In genomic region chr12:4506870-4507269, GRCh38 we compare ENCODE assay signal across 8 cellular contexts. TPM values are rescaled to one million over a fixed set of nuclear protein-coding genes. Genes with fewer than 3 reads are reported as not detected.
A peak's percentile ranks its signal among the peaks of the same experiment; 100 is the strongest.
DNase-seq lines count a peak whose midpoint lies in the region; ATAC-seq and TF ChIP-seq lines count a peak whose summit lies in the region.

No MANE protein-coding gene starts in this region.

- TF ChIP-seq CTCF in NB4 (IDR thresholded peaks at IDR 0.05; ENCODE audit: low read depth, low read length) = no peak
- TF ChIP-seq CTCF in upper lobe of left lung (IDR thresholded peaks at IDR 0.05) = no peak

- peaks cover 0 to 35% (median 10%) of the 10 kb centered on the region in 4 donors for H3K36me3 ChIP-seq in upper lobe of left lung

- TF ChIP-seq POLR2A in NB4 (IDR thresholded peaks at IDR 0.05; ENCODE audit: extremely low read depth, insufficient read length) (no peak), upper lobe of left lung (IDR thresholded peaks at IDR 0.05) (no peak)

- no peaks in the 10 kb centered on the region for H3K4me1 ChIP-seq in upper lobe of left lung

- no peaks in the 10 kb centered on the region for H3K27me3 ChIP-seq in upper lobe of left lung

- peak; percentile 82 for ATAC-seq in GM18498 (IDR thresholded peaks at IDR 0.05; ENCODE audit: unreplicated experiment)
- ATAC-seq in GM21737 (IDR thresholded peaks at IDR 0.05; ENCODE audit: unreplicated experiment) = peak; percentile 94
- ATAC-seq in upper lobe of left lung (ENCODE audit: low FRiP score in 2 of 2) = no peak
- ATAC-seq in SK-N-SH treated with all-trans-retinoic acid at 6 μM for 48 hours = no peak
- no peak for ATAC-seq in GM21528 (IDR thresholded peaks at IDR 0.05; ENCODE audit: low FRiP score, unreplicated experiment)

- DNase-seq in NB4 (ENCODE audit: low read depth) = peak; percentile 67
- DNase-seq in hepatic stellate cell (ENCODE audit: low spot score) = peak; percentile 37
- DNase-seq in upper lobe of left lung = no peak
- no peak for DNase-seq in midbrain (lab: John Stamatoyannopoulos, UW)

- no peak for TF ChIP-seq EP300 in upper lobe of left lung (IDR thresholded peaks at IDR 0.05)

- 68 to 85% methylated on average over 5 of the region's 5 CpGs for WGBS in upper lobe of left lung, 2 donors

- H3K27ac ChIP-seq in upper lobe of left lung = no peak overlapping the region

- H3K4me3 ChIP-seq in NB4 (ENCODE audit: low read depth, low read length) (no peak overlapping the region), upper lobe of left lung (no peak overlapping the region)

- no peaks in the 10 kb centered on the region for H3K9me3 ChIP-seq in upper lobe of left lung

TF ChIP-seq in SK-N-SH treated with all-trans-retinoic acid at 6 μM for 48 hours, 23 proteins besides CTCF, POLR2A, EP300 and RAD21:
- no peak for TF ChIP-seq ZNF8 (CRISPR knock-in tag; IDR thresholded peaks at IDR 0.05)
- no peak for TF ChIP-seq ZNF70 (CRISPR knock-in tag; IDR thresholded peaks at IDR 0.05)
- TF ChIP-seq RARB (CRISPR knock-in tag; IDR thresholded peaks at IDR 0.05) = no peak
- no peak for TF ChIP-seq ZFP30 (CRISPR knock-in tag; IDR thresholded peaks at IDR 0.05)
- TF ChIP-seq ZC3H10 (CRISPR knock-in tag; IDR thresholded peaks at IDR 0.05) = no peak
- no peak for TF ChIP-seq BACH2 (CRISPR knock-in tag; IDR thresholded peaks at IDR 0.05; ENCODE audit: borderline replicate concordance)

RNA-seq across cellular contexts. Expression of gene RAD51AP1, which starts 31.8 kb away (rescaled TPM):
- 1 to 10 TPM; 1.0 to 5.0 (median 2.1) TPM for total RNA-seq in upper lobe of left lung

RNA-seq across cellular contexts. Expression of gene DYRK4, which starts 55.1 kb away (rescaled TPM):
- 10 to 100 TPM; 22.2 to 53.4 (median 36.6) TPM for total RNA-seq in upper lobe of left lung

Comparison
In these comparisons a context has a peak if more than half of its experiments do, and no peak if none do; other contexts are left out.
1. ATAC-seq: peak in GM18498 (single experiment) and GM21737 (single experiment); none in upper lobe of left lung (0 of 2), SK-N-SH treated with all-trans-retinoic acid at 6 μM for 48 hours (single experiment) and GM21528 (single experiment).
2. DNase-seq: peak in NB4 (single experiment) and hepatic stellate cell (single experiment); none in upper lobe of left lung (0 of 2) and midbrain (single experiment).